ENCODE assay signal across 20 cellular contexts in genomic region chr16:68259007-68259406, GRCh38. TPM values are rescaled to one million over a fixed set of nuclear protein-coding genes. Genes with fewer than 3 reads are reported as not detected.
A peak's percentile ranks its signal among the peaks of the same experiment; 100 is the strongest.
DNase-seq lines count a peak whose midpoint lies in the region; TF ChIP-seq lines count a peak whose summit lies in the region.
"Had no signal": no experiment of that assay in that cellular context is flagged by ENCODE, and none has a peak within 500 bp of the region (broad histone marks: within the 10 kb centered on the region; RNA-seq: fewer than 3 reads in every experiment).

No MANE protein-coding gene starts in this region.

- H3F3A ChIP-seq in Loucy (ENCODE audit: low read depth) = no peaks in the 10 kb centered on the region

- H3K36me3 ChIP-seq in Loucy (ENCODE audit: insufficient read depth, low read length) (peaks cover 24% of the 10 kb centered on the region; the same call in 1 of the 2 replicates), left ventricle myocardium inferior (peaks cover 71% of the 10 kb centered on the region), subcutaneous abdominal adipose tissue (ENCODE audit: control insufficient read depth in 5 of 5, insufficient read depth in 5 of 5, low read length in 5 of 5) (peaks cover 0 to 62% (median 43%) of the 10 kb centered on the region in 5 donors)

- H3K4me3 ChIP-seq in Loucy (ENCODE audit: low read length, poor library complexity, severe bottlenecking) = no peak overlapping the region
- no peak overlapping the region for H3K4me3 ChIP-seq in left ventricle myocardium inferior
- no peak overlapping the region for H3K4me3 ChIP-seq in subcutaneous abdominal adipose tissue (ENCODE audit: low read depth in 1 of 5, low read length in 5 of 5)
- H3K4me3 ChIP-seq: esophagus muscularis mucosa, GM12878, SJSA1 had no signal

- H3K4me1 Mint-ChIP-seq in activated naive CD8-positive, alpha-beta T cell treated with anti-CD3 and anti-CD28 coated beads for 36 hours = peaks cover 16% of the 10 kb centered on the region
- H3K4me1 Mint-ChIP-seq in endothelial cell (ENCODE audit: unreplicated experiment) = peaks cover 10% of the 10 kb centered on the region

- peak overlapping the region; percentile 93 for H3K27ac ChIP-seq in left ventricle myocardium inferior (replicated peaks)
- H3K27ac ChIP-seq in subcutaneous abdominal adipose tissue (ENCODE audit: low read depth, low read length) = peak overlapping the region; percentile 60

- H3K27me3 ChIP-seq in Loucy (ENCODE audit: insufficient read depth, low read length, poor library complexity, severe bottlenecking) (no peaks in the 10 kb centered on the region), left ventricle myocardium inferior (ENCODE audit: low read depth) (no peaks in the 10 kb centered on the region), subcutaneous abdominal adipose tissue (ENCODE audit: control insufficient read depth in 5 of 5, insufficient read depth in 4 of 5, low read length in 5 of 5) (no peaks in the 10 kb centered on the region)
- H3K27me3 ChIP-seq: esophagus muscularis mucosa, SJSA1 had no signal

- TF ChIP-seq CTCF in Loucy (conservative IDR thresholded peaks at IDR 0.05; ENCODE audit: low read length) = no peak
- no peak for TF ChIP-seq CTCF in left ventricle myocardium inferior (IDR thresholded peaks at IDR 0.05; ENCODE audit: borderline replicate concordance)
- TF ChIP-seq CTCF in endothelial cell (IDR thresholded peaks at IDR 0.05; ENCODE audit: unreplicated experiment) = no peak

- DNase-seq in left ventricle myocardium inferior (no peak), DMS153 treated with DMSO at 0.1 percent for 48 hours (lab: John Stamatoyannopoulos, UW; ENCODE audit: unreplicated experiment) (no peak), endothelial cell (ENCODE audit: low spot score) (no peak)
- no peak for DNase-seq in activated naive CD8-positive, alpha-beta T cell treated with anti-CD3 and anti-CD28 coated beads for 36 hours
- DNase-seq: activated CD4-positive, CD25-positive, alpha-beta regulatory T cell; activated CD8-positive, alpha-beta T cell treated with anti-CD3 and anti-CD28 coated beads, Interleukin-2, amount 10 ng/mL, durations not matched to agents 7 days and 5 days; activated T-cell treated with anti-CD3 and anti-CD28 coated beads, Interleukin-2, amount 50 U/mL, for 72 hours; NCI-H1436; NCI-H2171; NCI-H69; nucleus accumbens; OCI-M1; stimulated activated CD4-positive, alpha-beta T cell treated with anti-CD3 and anti-CD28 coated beads, Interleukin-2, amount 100 ng/mL, for 24 hours had no signal

- H3K4me2 ChIP-seq in Loucy (ENCODE audit: low read depth, low read length, poor library complexity, severe bottlenecking) = no peak overlapping the region

- no peak overlapping the region for H3K4me3 Mint-ChIP-seq in activated naive CD8-positive, alpha-beta T cell treated with anti-CD3 and anti-CD28 coated beads for 36 hours
- H3K4me3 Mint-ChIP-seq in endothelial cell (ENCODE audit: unreplicated experiment) = no peak overlapping the region
- H3K4me3 Mint-ChIP-seq: activated CD8-positive, alpha-beta T cell treated with anti-CD3 and anti-CD28 coated beads, Interleukin-2, amount 10 ng/mL, durations not matched to agents 7 days and 5 days; activated T-cell treated with anti-CD3 and anti-CD28 coated beads, Interleukin-2, amount 50 U/mL, for 72 hours had no signal

- H4K20me1 ChIP-seq in Loucy (ENCODE audit: insufficient read depth, low read length, poor library complexity, severe bottlenecking) = no peaks in the 10 kb centered on the region

- H3K9me3 Mint-ChIP-seq in activated naive CD8-positive, alpha-beta T cell treated with anti-CD3 and anti-CD28 coated beads for 36 hours = no peaks in the 10 kb centered on the region
- H3K9me3 Mint-ChIP-seq in endothelial cell (ENCODE audit: unreplicated experiment) = no peaks in the 10 kb centered on the region
- H3K9me3 Mint-ChIP-seq: activated T-cell treated with anti-CD3 and anti-CD28 coated beads, Interleukin-2, amount 50 U/mL, for 72 hours had no signal

- H3K4me1 ChIP-seq in Loucy (ENCODE audit: insufficient read depth, low read length, poor library complexity, severe bottlenecking) = peaks cover 33% of the 10 kb centered on the region
- H3K4me1 ChIP-seq in left ventricle myocardium inferior = peaks cover 84% of the 10 kb centered on the region
- peaks cover 3 to 46% (median 35%) of the 10 kb centered on the region in 5 donors for H3K4me1 ChIP-seq in subcutaneous abdominal adipose tissue (ENCODE audit: control insufficient read depth in 5 of 5, insufficient read depth in 5 of 5, low read length in 5 of 5)

- no peak overlapping the region for H2AFZ ChIP-seq in Loucy (ENCODE audit: low read length)

- H3K9me2 ChIP-seq in Loucy (replicated peaks; ENCODE audit: low read depth, low read length) = no peaks in the 10 kb centered on the region

- peak overlapping the region; percentile 68 for H3K9ac ChIP-seq in Loucy (ENCODE audit: low read depth, low read length, poor library complexity, severe bottlenecking)
- no peak overlapping the region for H3K9ac ChIP-seq in subcutaneous abdominal adipose tissue (ENCODE audit: low read length in 5 of 5)

- H3K79me2 ChIP-seq in Loucy (ENCODE audit: insufficient read depth, low read length) = no peaks in the 10 kb centered on the region

- H3K9me3 ChIP-seq in Loucy (ENCODE audit: insufficient read depth, low read depth, low read length) = no peaks in the 10 kb centered on the region
- no peaks in the 10 kb centered on the region for H3K9me3 ChIP-seq in left ventricle myocardium inferior (replicated peaks)
- no peaks in the 10 kb centered on the region for H3K9me3 ChIP-seq in subcutaneous abdominal adipose tissue (ENCODE audit: control insufficient read depth in 5 of 5, low read length in 5 of 5)
- H3K9me3 ChIP-seq: esophagus muscularis mucosa had no signal

- H3K27me3 Mint-ChIP-seq in activated naive CD8-positive, alpha-beta T cell treated with anti-CD3 and anti-CD28 coated beads for 36 hours = no peaks in the 10 kb centered on the region
- H3K27me3 Mint-ChIP-seq in endothelial cell (ENCODE audit: unreplicated experiment) = peaks cover 16% of the 10 kb centered on the region

- intact Hi-C loops in left ventricle myocardium inferior (cut with micrococcal nuclease) = no loop called here

- H3K27ac Mint-ChIP-seq in activated naive CD8-positive, alpha-beta T cell treated with anti-CD3 and anti-CD28 coated beads for 36 hours = no peak overlapping the region
- H3K27ac Mint-ChIP-seq in endothelial cell (ENCODE audit: unreplicated experiment) = no peak overlapping the region
- H3K27ac Mint-ChIP-seq: activated CD8-positive, alpha-beta T cell treated with anti-CD3 and anti-CD28 coated beads, Interleukin-2, amount 10 ng/mL, durations not matched to agents 7 days and 5 days had no signal

- peaks cover 2% of the 10 kb centered on the region for H3K36me3 Mint-ChIP-seq in activated naive CD8-positive, alpha-beta T cell treated with anti-CD3 and anti-CD28 coated beads for 36 hours
- peaks cover 9% of the 10 kb centered on the region for H3K36me3 Mint-ChIP-seq in endothelial cell (ENCODE audit: low read depth, unreplicated experiment)

RNA-seq across cellular contexts. Expression of gene SLC7A6, which starts 5.3 kb away (rescaled TPM):
- 44.2 TPM for total RNA-seq in left ventricle myocardium inferior
- 10 to 100 TPM; 65.9 to 69.9 TPM for total RNA-seq in activated naive CD8-positive, alpha-beta T cell treated with anti-CD3 and anti-CD28 coated beads for 36 hours
- 20.8 TPM for total RNA-seq in endothelial cell (ENCODE audit: unreplicated experiment)

RNA-seq across cellular contexts. Expression of gene PLA2G15, which starts 13.8 kb away (rescaled TPM):
- total RNA-seq in left ventricle myocardium inferior = 35.5 TPM
- total RNA-seq in activated naive CD8-positive, alpha-beta T cell treated with anti-CD3 and anti-CD28 coated beads for 36 hours = 1 to 10 TPM; 7.9 to 8.0 TPM
- total RNA-seq in endothelial cell (ENCODE audit: unreplicated experiment) = 14.9 TPM

RNA-seq across cellular contexts. Expression of gene ESRP2, which starts 23.1 kb away (rescaled TPM):
- total RNA-seq in left ventricle myocardium inferior (0.14 TPM), endothelial cell (ENCODE audit: unreplicated experiment) (0.64 TPM)
- 1 to 10 TPM in 1 of 2 experiments, under 1 TPM in 1; 0.92 to 1.2 TPM for total RNA-seq in activated naive CD8-positive, alpha-beta T cell treated with anti-CD3 and anti-CD28 coated beads for 36 hours
- total RNA-seq: H4, M059J had no signal

RNA-seq across cellular contexts. Expression of gene SLC7A6OS, which starts 51.7 kb away (rescaled TPM):
- total RNA-seq in left ventricle myocardium inferior (13.6 TPM), endothelial cell (ENCODE audit: unreplicated experiment) (20.0 TPM)
- total RNA-seq in activated naive CD8-positive, alpha-beta T cell treated with anti-CD3 and anti-CD28 coated beads for 36 hours = 10 to 100 TPM; 23.0 to 23.3 TPM

RNA-seq across cellular contexts. Expression of gene PRMT7, which starts 51.8 kb away (rescaled TPM):
- total RNA-seq in left ventricle myocardium inferior (25.6 TPM), endothelial cell (ENCODE audit: unreplicated experiment) (42.8 TPM)
- total RNA-seq in activated naive CD8-positive, alpha-beta T cell treated with anti-CD3 and anti-CD28 coated beads for 36 hours = 10 to 100 TPM; 68.9 to 72.0 TPM
